7 cellular contexts compared by ENCODE assay signal in the genomic region with DNA sequence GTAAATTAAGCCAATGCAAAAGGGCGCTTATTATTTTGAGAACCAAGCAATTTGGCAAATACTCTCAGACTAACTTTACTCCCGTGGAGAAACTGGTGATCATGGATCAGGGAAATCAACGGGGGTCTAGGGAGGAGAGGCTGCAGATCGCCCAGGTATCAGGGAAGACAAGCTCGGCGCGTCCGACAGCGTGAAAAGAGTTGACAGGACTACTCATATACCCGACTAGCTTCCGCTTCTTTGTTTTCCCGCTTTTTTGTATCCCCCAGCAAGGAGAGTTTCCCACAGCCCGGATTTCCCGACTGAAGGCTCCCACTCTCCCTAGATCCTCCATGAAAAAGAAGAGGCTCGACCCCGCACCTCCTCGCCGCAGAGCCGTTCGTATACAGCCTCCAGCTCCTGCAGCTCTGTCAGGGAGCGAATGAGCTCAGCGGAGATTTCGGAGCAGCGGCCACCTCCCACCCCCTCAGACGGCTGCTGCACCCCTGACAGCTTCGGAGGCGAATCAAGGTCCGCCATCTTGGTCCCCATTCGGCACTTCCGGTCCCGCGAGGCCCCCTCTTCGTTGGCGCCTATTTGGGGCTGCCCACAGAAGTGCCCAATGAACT. TPM values are rescaled to one million over a fixed set of nuclear protein-coding genes. Genes with fewer than 3 reads are reported as not detected.
A peak's percentile ranks its signal among the peaks of the same experiment; 100 is the strongest.
DNase-seq lines count a peak whose midpoint lies in the region; ATAC-seq lines count a peak whose summit lies in the region.

TSS of gene COG4 (minus strand) at position 542 of the 608 bp plus-strand sequence. CDS start at position 531, 11 bp downstream.

- H3K27ac ChIP-seq in cingulate gyrus (ENCODE audit: low read depth, low read length), result peak within 1 kb of the TSS; percentile 81

- peak; percentile 79 for DNase-seq in NCI-H460 (ENCODE audit: extremely low read depth, low read depth)
- peak; percentile 95 for DNase-seq in activated CD4-positive, alpha-beta T cell treated with anti-CD3 and anti-CD28 coated beads for 48 hours
- peak; percentile 89 for DNase-seq in kidney tubule cell (ENCODE audit: low spot score)
- peak; percentile 63 to 87 (median 79) for DNase-seq in stimulated activated CD4-positive, alpha-beta T cell treated with anti-CD3 and anti-CD28 coated beads, Interleukin-1b, Interleukin-23, amount 100 ng/mL, for 24 hours (ENCODE audit: low read depth in 4 of 4, low spot score in 1 of 4)

- peak; percentile 56 for ATAC-seq in GM18511 (IDR thresholded peaks at IDR 0.05; ENCODE audit: unreplicated experiment)
- ATAC-seq in HG03066 (IDR thresholded peaks at IDR 0.05; ENCODE audit: low read depth, unreplicated experiment), result peak; percentile 58

RNA-seq across cellular contexts. Expression of gene COG4, which starts in this region (rescaled TPM):
- total RNA-seq in NCI-H460 (2014; rRNA removed; shearing (Covaris generic)), result 23.4 and 24.3 TPM in 2 replicates
- polyA plus RNA-seq in NCI-H460 (2014; cell fraction: nucleus; rRNA removed), result 65.2 and 71.1 TPM in 2 replicates

Comparison
In these comparisons a context has a peak if more than half of its experiments do, and no peak if none do; other contexts are left out.
1. Peak in every context shown above with its lines: DNase-seq, ATAC-seq and H3K27ac ChIP-seq.